In genomic region chr16:28168991-28169554, GRCh38 we compare ENCODE assay signal across 16 cellular contexts. TPM values are rescaled to one million over a fixed set of nuclear protein-coding genes. Genes with fewer than 3 reads are reported as not detected.
DNase-seq lines count a peak whose midpoint lies in the region; ATAC-seq lines count a peak whose summit lies in the region.
"Had no signal": no experiment of that assay in that cellular context is flagged by ENCODE, and none has a peak within 500 bp of the region (broad histone marks: within the 10 kb centered on the region; RNA-seq: fewer than 3 reads in every experiment).

No MANE protein-coding gene starts in this region.

- ATAC-seq in T-helper 17 cell, result peak; percentile 100
- ATAC-seq: left ventricle myocardium superior had no signal

- no peak overlapping the region for H3K4ac ChIP-seq in mesenchymal stem cell (ENCODE audit: low read depth in 1 of 2, low read length in 2 of 2)

- H3K23ac ChIP-seq in mesenchymal stem cell (ENCODE audit: low read length in 2 of 2), result no peak overlapping the region

- no peak overlapping the region for H3K4me2 ChIP-seq in mesenchymal stem cell (ENCODE audit: low read length, poor library complexity, severe bottlenecking)
- H3K4me2 ChIP-seq: smooth muscle cell had no signal

- no peak overlapping the region for H2AFZ ChIP-seq in mesenchymal stem cell (ENCODE audit: low read depth, low read length)

- peaks cover 38 to 77% of the 10 kb centered on the region in 2 experiments for H3K36me3 ChIP-seq in mesenchymal stem cell (ENCODE audit: control insufficient read depth in 1 of 2, insufficient read depth in 2 of 2, low read depth in 1 of 2, low read length in 2 of 2)
- H3K36me3 ChIP-seq: breast epithelium had no signal

- no peak overlapping the region for H3K4me3 ChIP-seq in mesenchymal stem cell (ENCODE audit: insufficient read depth in 1 of 2, low read depth in 1 of 2, low read length in 2 of 2)
- H3K4me3 ChIP-seq: breast epithelium, SK-N-MC, smooth muscle cell had no signal

- H3K27ac ChIP-seq in mesenchymal stem cell (ENCODE audit: low read length, poor library complexity, severe bottlenecking), result no peak overlapping the region
- H3K27ac ChIP-seq: breast epithelium, epithelial cell of prostate, SK-N-MC had no signal

- no peak overlapping the region for H2BK120ac ChIP-seq in mesenchymal stem cell (ENCODE audit: low read depth, low read length)

- no peak overlapping the region for H2BK12ac ChIP-seq in mesenchymal stem cell (ENCODE audit: low read length in 2 of 2)

- H3K79me1 ChIP-seq in mesenchymal stem cell (replicated peaks; ENCODE audit: low read length, poor library complexity, severe bottlenecking), result peaks cover 29% of the 10 kb centered on the region

- H3K27me3 Mint-ChIP-seq in T-helper 17 cell, result no peaks in the 10 kb centered on the region

- no peak overlapping the region for H2BK5ac ChIP-seq in mesenchymal stem cell (ENCODE audit: low read depth, low read length, poor library complexity, severe bottlenecking)

- 100% methylated on average over 6 of the region's 6 CpGs for WGBS in mesenchymal stem cell

- no peak overlapping the region for H3K9ac ChIP-seq in mesenchymal stem cell (ENCODE audit: low read length)

- peak overlapping the region; percentile 16 for H4K8ac ChIP-seq in mesenchymal stem cell (ENCODE audit: low read length)

- H3K9me3 ChIP-seq in T-helper 17 cell (ENCODE audit: control insufficient read depth, low read length, poor library complexity, severe bottlenecking) (no peaks in the 10 kb centered on the region), mesenchymal stem cell (ENCODE audit: control insufficient read depth, low read length) (no peaks in the 10 kb centered on the region)
- H3K9me3 ChIP-seq: breast epithelium had no signal

- DNase-seq in CD1c-positive myeloid dendritic cell (ENCODE audit: extremely low spot score), result peak; percentile 5
- DNase-seq in T-helper 17 cell, result peak in 2 of 3 donors; percentile 20 to 31
- peak; percentile 26 for DNase-seq in activated T-helper 1 cell treated with Interleukin-2 at 50 U/mL for 16 hours (ENCODE audit: low read depth)
- no peak for DNase-seq in mesenchymal stem cell
- DNase-seq in RPMI8226, result no peak
- DNase-seq in C1 segment of cervical spinal cord (lab: John Stamatoyannopoulos, UW), result no peak
- no peak for DNase-seq in foreskin melanocyte
- DNase-seq in OCI-M1 (lab: John Stamatoyannopoulos, UW), result no peak
- DNase-seq: DMS53, left ventricle myocardium superior, NCI-H187 treated with DMSO at 0.1 percent for 48 hours, nucleus accumbens had no signal

- no peak overlapping the region for H4K91ac ChIP-seq in mesenchymal stem cell (ENCODE audit: low read length)

- H2AK5ac ChIP-seq in mesenchymal stem cell (ENCODE audit: low read length, severe bottlenecking), result no peak overlapping the region

- no peak overlapping the region for H3K18ac ChIP-seq in mesenchymal stem cell (ENCODE audit: low read depth in 1 of 2, low read length in 2 of 2)

- peaks cover 43% of the 10 kb centered on the region for H3K4me1 Mint-ChIP-seq in T-helper 17 cell

- H3K36me3 Mint-ChIP-seq in T-helper 17 cell (ENCODE audit: low read depth), result peaks cover 11% of the 10 kb centered on the region

- no peaks in the 10 kb centered on the region for H3K27me3 ChIP-seq in mesenchymal stem cell (ENCODE audit: control insufficient read depth in 1 of 2, insufficient read depth in 1 of 2, low read length in 2 of 2)
- H3K27me3 ChIP-seq: breast epithelium had no signal

- H3K14ac ChIP-seq in mesenchymal stem cell (ENCODE audit: low read length in 2 of 2), result no peak overlapping the region

- H3K27ac Mint-ChIP-seq in T-helper 17 cell, result peak overlapping the region; percentile 95

- peak overlapping the region; percentile 80 for H3K4me3 Mint-ChIP-seq in T-helper 17 cell

- no peak overlapping the region for H2BK15ac ChIP-seq in mesenchymal stem cell (ENCODE audit: low read depth, poor library complexity, severe bottlenecking)

- H3K4me1 ChIP-seq in mesenchymal stem cell (ENCODE audit: control insufficient read depth, insufficient read depth, low read depth, low read length), result peaks cover 7% of the 10 kb centered on the region
- H3K4me1 ChIP-seq: breast epithelium had no signal

RNA-seq across cellular contexts. Expression of gene XPO6, which starts 42.7 kb away (rescaled TPM):
- 100 to 1,000 TPM; 308 to 310 TPM for total RNA-seq in T-helper 17 cell
- 52.4 TPM for polyA plus RNA-seq in mesenchymal stem cell (2013, experiment 1 of 2)
- polyA plus RNA-seq in mesenchymal stem cell (2013, experiment 2 of 2), result 54.0 TPM

Comparison
In these comparisons a context has a peak if more than half of its experiments do, and no peak if none do; other contexts are left out.
1. DNase-seq: peak in CD1c-positive myeloid dendritic cell (single experiment), T-helper 17 cell (2 of 3) and activated T-helper 1 cell treated with Interleukin-2 at 50 U/mL for 16 hours (single experiment); none in mesenchymal stem cell (single experiment), RPMI8226 (single experiment), C1 segment of cervical spinal cord (0 of 14), foreskin melanocyte (single experiment) and OCI-M1 (single experiment).